In genomic region chr1:35361638-35362037, GRCh38 we compare ENCODE assay signal across 23 cellular contexts.
"Had no signal": no experiment of that assay in that cellular context is flagged by ENCODE, and none has a peak within 500 bp of the region (broad histone marks: within the 10 kb centered on the region; RNA-seq: fewer than 3 reads in every experiment).

No MANE protein-coding gene starts in this region.

- H3K4me1 ChIP-seq: body of pancreas had no signal

- H3K4me1 Mint-ChIP-seq: nephron had no signal

- H3K27me3 Mint-ChIP-seq: activated B cell treated with CpG ODN at 0.5 μM for 24 hours; activated CD4-positive, alpha-beta memory T cell treated with anti-CD3 and anti-CD28 coated beads, Interleukin-2, amount 10 ng/mL, durations not matched to agents 7 days and 5 days; activated naive CD4-positive, alpha-beta T cell treated with anti-CD3 and anti-CD28 coated beads, Interleukin-2, amount 10 ng/mL, durations not matched to agents 7 days and 5 days had no signal

- H3K9me3 ChIP-seq: body of pancreas, esophagus muscularis mucosa, neutrophil, ovary, prostate gland, spleen, thoracic aorta, upper lobe of left lung had no signal

- H3K9me3 Mint-ChIP-seq: activated B cell treated with CpG ODN at 0.5 μM for 24 hours; activated CD4-positive, alpha-beta memory T cell treated with anti-CD3 and anti-CD28 coated beads, Interleukin-2, amount 10 ng/mL, durations not matched to agents 7 days and 5 days; activated naive CD4-positive, alpha-beta T cell treated with anti-CD3 and anti-CD28 coated beads, Interleukin-2, amount 10 ng/mL, durations not matched to agents 7 days and 5 days; activated T-cell treated with anti-CD3 and anti-CD28 coated beads, Interleukin-2, amount 50 U/mL, for 72 hours; nephron had no signal

- H3K27ac ChIP-seq: body of pancreas, esophagus muscularis mucosa, neutrophil, ovary, prostate gland, spleen, thoracic aorta, upper lobe of left lung had no signal

- H3K4me3 ChIP-seq: body of pancreas, esophagus muscularis mucosa, ovary, prostate gland, spleen, thoracic aorta, upper lobe of left lung had no signal

- ATAC-seq: activated T-cell treated with anti-CD3 and anti-CD28 coated beads, Interleukin-2, amount 50 U/mL, for 72 hours; body of pancreas; left cardiac atrium had no signal

- H3K27me3 ChIP-seq: body of pancreas, esophagus muscularis mucosa, neutrophil, ovary, spleen, upper lobe of left lung had no signal

- H3K4me3 Mint-ChIP-seq: activated B cell treated with CpG ODN at 0.5 μM for 24 hours; activated CD4-positive, alpha-beta memory T cell treated with anti-CD3 and anti-CD28 coated beads, Interleukin-2, amount 10 ng/mL, durations not matched to agents 7 days and 5 days; activated naive CD4-positive, alpha-beta T cell treated with anti-CD3 and anti-CD28 coated beads, Interleukin-2, amount 10 ng/mL, durations not matched to agents 7 days and 5 days; activated T-cell treated with anti-CD3 and anti-CD28 coated beads, Interleukin-2, amount 50 U/mL, for 72 hours; nephron had no signal

- H3K36me3 ChIP-seq: neutrophil, ovary, prostate gland, thoracic aorta had no signal

- H3K27ac Mint-ChIP-seq: activated B cell treated with CpG ODN at 0.5 μM for 24 hours; activated CD4-positive, alpha-beta memory T cell treated with anti-CD3 and anti-CD28 coated beads, Interleukin-2, amount 10 ng/mL, durations not matched to agents 7 days and 5 days; activated naive CD4-positive, alpha-beta T cell treated with anti-CD3 and anti-CD28 coated beads, Interleukin-2, amount 10 ng/mL, durations not matched to agents 7 days and 5 days; nephron had no signal

- DNase-seq: activated B cell treated with CpG ODN at 0.5 μM for 24 hours; activated CD4-positive, alpha-beta memory T cell treated with anti-CD3 and anti-CD28 coated beads, Interleukin-2, amount 10 ng/mL, durations not matched to agents 7 days and 5 days; activated CD4-positive, alpha-beta T cell treated with anti-CD3 and anti-CD28 coated beads for 4 hours; activated effector memory CD4-positive, alpha-beta T cell treated with anti-CD3 and anti-CD28 coated beads, Interleukin-2, amount 50 U/mL, for 16 hours; activated naive CD4-positive, alpha-beta T cell treated with anti-CD3 and anti-CD28 coated beads, Interleukin-2, amount 10 ng/mL, durations not matched to agents 7 days and 5 days; activated T-cell treated with anti-CD3 and anti-CD28 coated beads, Interleukin-2, amount 50 U/mL, for 72 hours; body of pancreas; caudate nucleus; effector memory CD4-positive, alpha-beta T cell; head of caudate nucleus; islet precursor cell; left cardiac atrium; ovary; spleen; stimulated activated CD4-positive, alpha-beta T cell treated with anti-CD3 and anti-CD28 coated beads, Interleukin-4, amount 100 ng/mL, for 1 hour; stimulated activated naive CD4-positive, alpha-beta T cell treated with Interleukin-2 at 50 U/mL for 16 hours; T-helper 1 cell; upper lobe of left lung had no signal
